ENCODE assay signal across 32 cellular contexts in genomic region chr4:164888096-164888495, GRCh38. TPM values are rescaled to one million over a fixed set of nuclear protein-coding genes. Genes with fewer than 3 reads are reported as not detected.
DNase-seq lines count a peak whose midpoint lies in the region; TF ChIP-seq lines count a peak whose summit lies in the region.
"Had no signal": no experiment of that assay in that cellular context is flagged by ENCODE, and none has a peak within 500 bp of the region (broad histone marks: within the 10 kb centered on the region; RNA-seq: fewer than 3 reads in every experiment).

No MANE protein-coding gene starts in this region.

- H3K27me3 ChIP-seq in dorsolateral prefrontal cortex: peaks cover 0 to 3% (median 0%) of the 10 kb centered on the region in 45 donors
- H3K27me3 ChIP-seq: cardiac muscle cell, foreskin keratinocyte, stomach, upper lobe of left lung had no signal

- H3K27ac ChIP-seq in dorsolateral prefrontal cortex: no peak overlapping the region
- H3K27ac ChIP-seq: cardiac muscle cell, epithelial cell of prostate, foreskin keratinocyte, parathyroid adenoma, stomach, upper lobe of left lung had no signal

- intact Hi-C loops in dorsolateral prefrontal cortex (cut with DNase I): no loop called here

- TF ChIP-seq CTCF in dorsolateral prefrontal cortex (IDR thresholded peaks at IDR 0.05 in 54 of 56, conservative IDR thresholded peaks at IDR 0.05 in 2 of 56; ENCODE audit: low read depth in 1 of 56, partially characterized antibody in 56 of 56): no peak

- no peak overlapping the region for H3K4me3 ChIP-seq in dorsolateral prefrontal cortex
- H3K4me3 ChIP-seq: cardiac muscle cell, stomach, upper lobe of left lung had no signal

- DNase-seq in NCI-H345 (lab: John Stamatoyannopoulos, UW): peak; percentile 1
- DNase-seq in NCI-H345 treated with DMSO at 0.1 percent for 48 hours (lab: John Stamatoyannopoulos, UW; ENCODE audit: unreplicated experiment): no peak
- DNase-seq in HT1080 (ENCODE audit: low read depth): peak; percentile 17
- peak; percentile 19 for DNase-seq in amniotic epithelial cell (ENCODE audit: low read depth)
- no peak for DNase-seq in dorsolateral prefrontal cortex
- DNase-seq in GM19238 (ENCODE audit: insufficient read length, low spot score): no peak
- DNase-seq in islet precursor cell: no peak
- DNase-seq in HPDE6-E6E7 (ENCODE audit: extremely low spot score): no peak
- DNase-seq: activated CD4-positive, alpha-beta T cell treated with anti-CD3 and anti-CD28 coated beads, Interleukin-2, amount 50 U/mL, for 1 hour; activated CD8-positive, alpha-beta memory T cell treated with anti-CD3 and anti-CD28 coated beads, Interleukin-2, amount 50 U/mL, for 48 hours; activated gamma-delta T cell; Calu3; foreskin keratinocyte; HFFc6; hippocampal formation; naive B cell; NCI-H146; stimulated activated CD4-positive, alpha-beta T cell treated with anti-CD3 and anti-CD28 coated beads, Interleukin-2, amount 100 ng/mL, for 24 hours; stomach; SW 1271; upper lobe of left lung had no signal

RNA-seq across cellular contexts. Expression of gene APELA, which starts 11.1 kb away (rescaled TPM):
- total RNA-seq in HT1080 (2014; rRNA removed; shearing (Covaris generic)): not detected in 2 replicates
- polyA plus RNA-seq in HT1080 (2015; cell fraction: cytosol; rRNA removed): not detected in 2 replicates
- polyA plus RNA-seq in HT1080 (2015; cell fraction: nucleus; rRNA removed): not detected in 2 replicates
- 1 to 10 TPM in 1 of 120 experiments, under 1 TPM in 1, not detected in 118; 0.42 to 1.5 TPM for total RNA-seq in dorsolateral prefrontal cortex
- total RNA-seq: A172, Calu3, foreskin keratinocyte, HFFc6, lung microvascular endothelial cell, MCF 10A, Right ventricle myocardium inferior, skeletal muscle tissue had no signal
- polyA plus RNA-seq: adipose tissue, BJ, foreskin keratinocyte, keratinocyte had no signal

Comparison
In these comparisons a context has a peak if more than half of its experiments do, and no peak if none do; other contexts are left out.
1. DNase-seq: peak in NCI-H345 (single experiment), HT1080 (single experiment) and amniotic epithelial cell (single experiment); none in NCI-H345 treated with DMSO at 0.1 percent for 48 hours (single experiment), dorsolateral prefrontal cortex (0 of 10), GM19238 (single experiment), islet precursor cell (single experiment) and HPDE6-E6E7 (single experiment).